29 cellular contexts compared by ENCODE assay signal in the genomic region with DNA sequence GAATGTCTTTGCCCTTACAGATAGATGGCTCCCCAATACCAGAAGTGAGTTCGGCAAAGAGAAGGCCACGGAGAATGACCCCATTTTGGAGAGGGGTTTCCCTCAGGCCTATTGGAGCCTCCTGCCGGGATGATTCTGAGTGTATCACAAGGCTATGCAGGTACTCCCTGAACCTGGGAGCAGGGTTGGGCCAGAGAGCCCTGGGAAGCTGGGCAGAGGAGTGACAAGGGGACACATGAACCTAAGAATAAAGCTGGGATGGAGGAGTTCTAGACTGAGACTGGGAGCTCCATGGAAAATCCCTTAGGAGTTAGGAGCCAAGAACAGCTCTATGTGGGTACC. TPM values are rescaled to one million over a fixed set of nuclear protein-coding genes. Genes with fewer than 3 reads are reported as not detected.
DNase-seq lines count a peak whose midpoint lies in the region; ATAC-seq and TF ChIP-seq lines count a peak whose summit lies in the region.
"Had no signal": no experiment of that assay in that cellular context is flagged by ENCODE, and none has a peak within 500 bp of the region (broad histone marks: within the 10 kb centered on the region; RNA-seq: fewer than 3 reads in every experiment).

No MANE protein-coding gene starts in this region.

- H3K79me2 ChIP-seq in DND-41 (ENCODE audit: insufficient read depth, low read length) (no peaks in the 10 kb centered on the region), hepatocyte (no peaks in the 10 kb centered on the region)

- H3K9ac ChIP-seq in DND-41 (ENCODE audit: low read depth, low read length) = no peak overlapping the region
- H3K9ac ChIP-seq in HUES48 (ENCODE audit: low read depth, low read length) = no peak overlapping the region
- H3K9ac ChIP-seq: GM23248 had no signal

- no peaks in the 10 kb centered on the region for H3K27me3 Mint-ChIP-seq in nephron progenitor cell (ENCODE audit: low read depth, poor library complexity)
- H3K27me3 Mint-ChIP-seq: activated CD4-positive, alpha-beta T cell treated with anti-CD3 and anti-CD28 coated beads, Interleukin-2, amount 10 ng/mL, durations not matched to agents 24 days and 14 days had no signal

- peak overlapping the region; percentile 22 for H3K27ac Mint-ChIP-seq in nephron progenitor cell
- peak overlapping the region in 1 of 2 donors; percentile 50 for H3K27ac Mint-ChIP-seq in activated naive CD4-positive, alpha-beta T cell treated with anti-CD3 and anti-CD28 coated beads, Interleukin-2, amount 50 U/mL, for 72 hours
- H3K27ac Mint-ChIP-seq: activated CD4-positive, alpha-beta T cell treated with anti-CD3 and anti-CD28 coated beads, Interleukin-2, amount 10 ng/mL, durations not matched to agents 24 days and 14 days; endodermal cell had no signal

- peaks cover 13% of the 10 kb centered on the region for H3K36me3 Mint-ChIP-seq in nephron progenitor cell (ENCODE audit: low read depth)
- peaks cover 0 to 2% of the 10 kb centered on the region in 2 donors for H3K36me3 Mint-ChIP-seq in activated naive CD4-positive, alpha-beta T cell treated with anti-CD3 and anti-CD28 coated beads, Interleukin-2, amount 50 U/mL, for 72 hours

- H3K4me1 ChIP-seq in DND-41 (ENCODE audit: insufficient read depth, low read length) (no peaks in the 10 kb centered on the region), HUES48 (ENCODE audit: control insufficient read depth, insufficient read depth, low read length) (no peaks in the 10 kb centered on the region), hepatocyte (ENCODE audit: insufficient read depth) (peaks cover 22% of the 10 kb centered on the region), HAP-1 (no peaks in the 10 kb centered on the region)
- H3K4me1 ChIP-seq: uterus had no signal

- H3K27ac ChIP-seq in DND-41 (ENCODE audit: low read length) (no peak overlapping the region), HUES48 (ENCODE audit: low read depth, low read length) (peak overlapping the region; percentile 34), hepatocyte (peak overlapping the region; percentile 86)
- H3K27ac ChIP-seq: suprapubic skin, uterus, WERI-Rb-1 had no signal

- H3K36me3 ChIP-seq in DND-41 (ENCODE audit: insufficient read depth, low read length) (peaks cover 66% of the 10 kb centered on the region), HUES48 (ENCODE audit: control insufficient read depth, insufficient read depth, low read length) (peaks cover 65% of the 10 kb centered on the region), hepatocyte (replicated peaks; ENCODE audit: insufficient read depth, low read depth) (no peaks in the 10 kb centered on the region), HAP-1 (replicated peaks) (peaks cover 36% of the 10 kb centered on the region)
- H3K36me3 ChIP-seq: uterus had no signal

- H3K4me1 Mint-ChIP-seq in nephron progenitor cell = no peaks in the 10 kb centered on the region
- H3K4me1 Mint-ChIP-seq: CD14-positive monocyte, endodermal cell had no signal

- H3K27me3 ChIP-seq in DND-41 (ENCODE audit: insufficient read depth, low read length, poor library complexity) = no peaks in the 10 kb centered on the region
- no peaks in the 10 kb centered on the region for H3K27me3 ChIP-seq in HUES48 (ENCODE audit: control insufficient read depth, insufficient read depth, low read length)
- H3K27me3 ChIP-seq in hepatocyte = no peaks in the 10 kb centered on the region
- no peaks in the 10 kb centered on the region for H3K27me3 ChIP-seq in HAP-1 (ENCODE audit: low read depth)
- H3K27me3 ChIP-seq: pancreas, suprapubic skin, uterus had no signal

- no peak for DNase-seq in DND-41
- no peak for DNase-seq in hepatocyte (ENCODE audit: low spot score)
- DNase-seq in nephron progenitor cell = no peak
- DNase-seq in HAP-1 (ENCODE audit: low spot score in 2 of 2) = no peak
- no peak for DNase-seq in A172 (ENCODE audit: low spot score)
- DNase-seq in activated naive CD4-positive, alpha-beta T cell treated with anti-CD3 and anti-CD28 coated beads, Interleukin-2, amount 50 U/mL, for 72 hours (ENCODE audit: low spot score in 2 of 2) = no peak
- DNase-seq: activated CD4-positive, alpha-beta T cell treated with anti-CD3 and anti-CD28 coated beads, Interleukin-2, amount 10 ng/mL, durations not matched to agents 24 days and 14 days; activated naive CD4-positive, alpha-beta T cell; activated T-cell treated with anti-CD3 and anti-CD28 coated beads, Interleukin-2, amount 50 U/mL, for 48 hours; amniotic stem cell; endodermal cell; foreskin fibroblast; GM23248; IMR-90; NCI-H1105; NCI-H1930; NCI-H524; PC-3; SIG-M5; stimulated activated CD4-positive, alpha-beta T cell treated with anti-CD3 and anti-CD28 coated beads, Interleukin-4, amount 100 ng/mL, for 1 hour; T-helper 9 cell; uterus; WERI-Rb-1 had no signal

- H3K4me3 ChIP-seq in DND-41 (ENCODE audit: low read depth in 1 of 2, low read length in 2 of 2) (no peak overlapping the region), HUES48 (ENCODE audit: low read depth, low read length) (no peak overlapping the region), hepatocyte (no peak overlapping the region), HAP-1 (no peak overlapping the region)
- H3K4me3 ChIP-seq: GM23248, pancreas, suprapubic skin, uterus had no signal

- H3K4me2 ChIP-seq in DND-41 (ENCODE audit: insufficient read depth, low read length) = no peak overlapping the region
- peak overlapping the region; percentile 31 for H3K4me2 ChIP-seq in hepatocyte

- H3K9me3 ChIP-seq in DND-41 (ENCODE audit: insufficient read depth, low read length, severe bottlenecking) (no peaks in the 10 kb centered on the region), HUES48 (ENCODE audit: control insufficient read depth, insufficient read depth, low read length) (no peaks in the 10 kb centered on the region), hepatocyte (ENCODE audit: low read depth) (no peaks in the 10 kb centered on the region), HAP-1 (no peaks in the 10 kb centered on the region)
- H3K9me3 ChIP-seq: pancreas, suprapubic skin, uterus had no signal

- in situ Hi-C loops in HAP-1 (cut with MboI; ENCODE audit: low sequenced_read_pairs) = no loop called here

- H2AFZ ChIP-seq in DND-41 (ENCODE audit: low read depth, low read length) (no peak overlapping the region), hepatocyte (no peak overlapping the region)
- H2AFZ ChIP-seq: GM23248 had no signal

- no peaks in the 10 kb centered on the region for H3K9me2 ChIP-seq in hepatocyte (replicated peaks; ENCODE audit: insufficient read depth)

- H4K20me1 ChIP-seq in DND-41 (ENCODE audit: insufficient read depth, low read length) = peaks cover 3% of the 10 kb centered on the region; the same call in 1 of the 2 replicates
- H4K20me1 ChIP-seq in hepatocyte (ENCODE audit: insufficient read depth, poor library complexity, severe bottlenecking) = no peaks in the 10 kb centered on the region

- no peaks in the 10 kb centered on the region for H3K9me3 Mint-ChIP-seq in nephron progenitor cell
- H3K9me3 Mint-ChIP-seq in activated naive CD4-positive, alpha-beta T cell treated with anti-CD3 and anti-CD28 coated beads, Interleukin-2, amount 50 U/mL, for 72 hours = no peaks in the 10 kb centered on the region
- H3K9me3 Mint-ChIP-seq: activated CD4-positive, alpha-beta T cell treated with anti-CD3 and anti-CD28 coated beads, Interleukin-2, amount 10 ng/mL, durations not matched to agents 24 days and 14 days; CD14-positive monocyte; endodermal cell had no signal

- 99% methylated on average over 3 of the region's 3 CpGs for WGBS in hepatocyte (ENCODE audit: low lambda C conversion rate, missing lambda C conversion rate)

- H3K4me3 Mint-ChIP-seq in nephron progenitor cell = no peak overlapping the region
- H3K4me3 Mint-ChIP-seq: activated CD4-positive, alpha-beta T cell treated with anti-CD3 and anti-CD28 coated beads, Interleukin-2, amount 10 ng/mL, durations not matched to agents 24 days and 14 days; CD14-positive monocyte; endodermal cell had no signal

- TF ChIP-seq CTCF in DND-41 (IDR thresholded peaks at IDR 0.05; ENCODE audit: borderline replicate concordance, extremely low read depth, low read length, poor library complexity, severe bottlenecking) (no peak), hepatocyte (IDR thresholded peaks at IDR 0.05; ENCODE audit: poor library complexity) (no peak), nephron progenitor cell (IDR thresholded peaks at IDR 0.05) (no peak)

- peak; percentile 15; the same call in 1 of the 3 replicates for ATAC-seq in DND-41 (ENCODE audit: insufficient read depth, low read depth)
- ATAC-seq in activated naive CD4-positive, alpha-beta T cell treated with anti-CD3 and anti-CD28 coated beads, Interleukin-2, amount 50 U/mL, for 72 hours = no peak
- ATAC-seq: esophagus mucosa, PC-3 had no signal

RNA-seq across cellular contexts. Expression of gene LEAP2, which starts 0.4 kb away (rescaled TPM):
- total RNA-seq in hepatocyte = 19.2 and 22.6 TPM in 2 replicates
- polyA plus RNA-seq in hepatocyte = 30.5 and 36.3 TPM in 2 replicates
- 0.38 and 1.9 TPM in 2 replicates for total RNA-seq in A172 (2014; rRNA removed; shearing (Covaris generic))
- total RNA-seq in activated naive CD4-positive, alpha-beta T cell treated with anti-CD3 and anti-CD28 coated beads, Interleukin-2, amount 50 U/mL, for 72 hours = 1 to 10 TPM; 1.5 to 3.8 TPM
- total RNA-seq: GM23248 had no signal

RNA-seq across cellular contexts. Expression of gene UQCRQ, which starts 7.5 kb away (rescaled TPM):
- total RNA-seq in hepatocyte = 146 and 174 TPM in 2 replicates
- polyA plus RNA-seq in hepatocyte = 1,138 and 1,156 TPM in 2 replicates
- total RNA-seq in A172 (2014; rRNA removed; shearing (Covaris generic)) = 198 and 275 TPM in 2 replicates
- 100 to 1,000 TPM; 396 to 399 TPM for total RNA-seq in activated naive CD4-positive, alpha-beta T cell treated with anti-CD3 and anti-CD28 coated beads, Interleukin-2, amount 50 U/mL, for 72 hours

RNA-seq across cellular contexts. Expression of gene GDF9, which starts 7.6 kb away (rescaled TPM):
- 0.76 and 1.7 TPM in 2 replicates for total RNA-seq in hepatocyte
- 2.2 and 4.1 TPM in 2 replicates for polyA plus RNA-seq in hepatocyte
- 0.36 and 2.4 TPM in 2 replicates for total RNA-seq in A172 (2014; rRNA removed; shearing (Covaris generic))
- 1 to 10 TPM; 1.1 to 1.3 TPM for total RNA-seq in activated naive CD4-positive, alpha-beta T cell treated with anti-CD3 and anti-CD28 coated beads, Interleukin-2, amount 50 U/mL, for 72 hours
- total RNA-seq: mesenteric fat pad, PC-3 had no signal
- polyA plus RNA-seq: CD14-positive monocyte, GM23248 had no signal

RNA-seq across cellular contexts. Expression of gene SHROOM1, which starts 43.5 kb away (rescaled TPM):
- 8.5 and 10.0 TPM in 2 replicates for total RNA-seq in hepatocyte
- 17.8 and 19.2 TPM in 2 replicates for polyA plus RNA-seq in hepatocyte
- total RNA-seq in A172 (2014; rRNA removed; shearing (Covaris generic)) = 5.6 and 6.1 TPM in 2 replicates
- 1 to 10 TPM; 1.3 to 2.3 TPM for total RNA-seq in activated naive CD4-positive, alpha-beta T cell treated with anti-CD3 and anti-CD28 coated beads, Interleukin-2, amount 50 U/mL, for 72 hours
